ENCODE assay signal across 9 cellular contexts in the genomic region with DNA sequence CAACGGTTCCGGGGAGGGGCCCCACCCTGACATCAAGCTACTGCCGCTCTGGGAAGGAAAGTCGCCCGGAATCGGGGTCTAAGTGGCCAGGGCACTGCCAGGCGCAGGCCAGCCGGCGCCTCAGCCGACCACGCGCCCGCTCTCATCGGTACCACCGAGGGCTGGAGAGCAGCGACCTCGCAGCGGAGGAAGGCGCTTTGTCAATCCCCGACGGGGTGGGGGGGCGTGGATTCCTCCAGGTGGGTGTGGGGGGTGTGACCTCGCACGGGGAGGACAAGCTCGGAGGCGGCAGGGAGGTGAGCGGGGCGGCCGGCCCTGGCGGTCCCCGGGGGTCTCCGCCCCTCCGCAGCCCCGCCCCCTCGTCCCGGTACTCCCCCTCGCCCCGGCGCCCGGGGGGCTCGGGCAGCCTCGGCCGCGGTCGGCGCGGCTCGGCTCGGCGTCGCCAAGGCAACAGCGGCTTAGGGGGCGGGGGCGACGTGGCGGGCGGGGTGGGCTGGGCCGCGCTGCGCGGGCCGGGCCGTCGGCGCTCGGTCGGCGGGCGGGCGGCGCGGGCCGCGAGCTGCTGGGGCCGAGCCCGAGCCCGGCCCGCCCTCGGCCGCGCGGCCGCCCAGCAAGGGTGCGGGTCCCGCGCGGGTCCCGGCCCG. TPM values are rescaled to one million over a fixed set of nuclear protein-coding genes. Genes with fewer than 3 reads are reported as not detected.
A peak's percentile ranks its signal among the peaks of the same experiment; 100 is the strongest.
DNase-seq lines count a peak whose midpoint lies in the region; ATAC-seq, FAIRE-seq and TF ChIP-seq lines count a peak whose summit lies in the region.
"Had no signal": no experiment of that assay in that cellular context is flagged by ENCODE, and none has a peak within 500 bp of the region (broad histone marks: within the 10 kb centered on the region; RNA-seq: fewer than 3 reads in every experiment).

No MANE protein-coding gene starts in this region.

- H3K9me3 ChIP-seq in Loucy (ENCODE audit: insufficient read depth, low read depth, low read length) (no peaks in the 10 kb centered on the region), GM12878 (replicated peaks; ENCODE audit: control insufficient read depth, insufficient read depth, low read length) (no peaks in the 10 kb centered on the region), aorta (ENCODE audit: control insufficient read depth, low read length) (no peaks in the 10 kb centered on the region)

- in situ Hi-C loops in GM12878 (cut with MboI) = no loop called here

- ATAC-seq in GM12878 (no peak; the same call in 2 of the 3 replicates), aorta (ENCODE audit: low FRiP score) (no peak), HG03108 (IDR thresholded peaks at IDR 0.05; ENCODE audit: unreplicated experiment) (no peak)

- no TSS peak for BruUV-seq in GM12878 (replicated peaks; lab: Mats Ljungman, UMichigan)

- SMC1A ChIA-PET in GM12878 (lab: Charles Lee; ENCODE audit: uncharacterized antibody, unreplicated experiment) = interaction anchor here (0.8 kb wide), 1 partner anchor 150 kb away, joined by 3 read pairs; no protein-coding TSS in a partner anchor

- no peaks in the 10 kb centered on the region for H3F3A ChIP-seq in Loucy (ENCODE audit: low read depth)

- POLR2A ChIA-PET in GM12878 (lab: Charles Lee) = no interaction called here

- H3K36me3 ChIP-seq in Loucy (ENCODE audit: insufficient read depth, low read length) (no peaks in the 10 kb centered on the region), GM12878 (ENCODE audit: control insufficient read depth in 2 of 2, insufficient read depth in 2 of 2, low read length in 1 of 2) (no peaks in the 10 kb centered on the region), aorta (ENCODE audit: control insufficient read depth in 1 of 2, insufficient read depth in 2 of 2, low read length in 1 of 2) (no peaks in the 10 kb centered on the region)

- DNase-seq in NCI-H1417 (lab: John Stamatoyannopoulos, UW) (peak; percentile 36 to 77 (median 75)), NCI-H1417 treated with DMSO at 0.1 percent for 48 hours (lab: John Stamatoyannopoulos, UW) (no peak), GM12878 (ENCODE audit: low read depth, low spot score) (no peak), left kidney (ENCODE audit: low read depth, low spot score) (peak; percentile 91), aorta (no peak), T-helper 9 cell (no peak)

- H3K4me3 ChIP-seq in Loucy (ENCODE audit: low read length, poor library complexity, severe bottlenecking) = peak overlapping the region; percentile 79
- H3K4me3 ChIP-seq in GM12878 = no peak overlapping the region
- H3K4me3 ChIP-seq in aorta (ENCODE audit: low read length in 2 of 2) = peak overlapping the region; percentile 32 to 59

- no peaks in the 10 kb centered on the region for H3K9me2 ChIP-seq in Loucy (replicated peaks; ENCODE audit: low read depth, low read length)

- no peak for TF ChIP-seq CTCF in Loucy (conservative IDR thresholded peaks at IDR 0.05; ENCODE audit: low read length)
- TF ChIP-seq CTCF in GM12878 (IDR thresholded peaks at IDR 0.05 in 2 of 3, conservative IDR thresholded peaks at IDR 0.05 in 1 of 3; ENCODE audit: control insufficient read depth in 2 of 3, extremely low read depth in 1 of 3, insufficient read depth in 1 of 3, low read depth in 3 of 3, low read length in 3 of 3) = no peak

- WGBS in GM12878 (ENCODE audit: insufficient coverage, insufficient replicate concordance, low lambda C conversion rate, missing lambda C conversion rate) = 26% methylated on average over 20 of the region's 89 CpGs
- WGBS in aorta, 2 donors = 10 to 32% methylated on average over 24 to 89 of the region's 89 CpGs

- FAIRE-seq in GM12878 (lab: Jason Lieb, UNC) = no peak
- FAIRE-seq: TTC549 had no signal

- H3K79me2 ChIP-seq in Loucy (ENCODE audit: insufficient read depth, low read length) = peaks cover 31% of the 10 kb centered on the region
- no peaks in the 10 kb centered on the region for H3K79me2 ChIP-seq in GM12878 (ENCODE audit: control insufficient read depth, insufficient read depth, low read length)

- intact Hi-C loops in GM12878 (cut with micrococcal nuclease; ENCODE audit: unreplicated experiment) (no loop called here), aorta (cut with DNase I) (loop anchor here in 1 of 2 donors (5.0 kb wide), 1 partner anchor 74 kb away; no protein-coding TSS in a partner anchor)

- peak overlapping the region; percentile 51 for H3K9ac ChIP-seq in Loucy (ENCODE audit: low read depth, low read length, poor library complexity, severe bottlenecking)
- H3K9ac ChIP-seq in GM12878 (ENCODE audit: control insufficient read depth, insufficient read depth, low read length) = no peak overlapping the region

- TF ChIP-seq RAD21 in GM12878 (IDR thresholded peaks at IDR 0.05; ENCODE audit: insufficient read depth, low read depth, low read length) = no peak

- H3K4me1 ChIP-seq in Loucy (ENCODE audit: insufficient read depth, low read length, poor library complexity, severe bottlenecking) (peaks cover 60% of the 10 kb centered on the region), GM12878 (ENCODE audit: control insufficient read depth, insufficient read depth, low read length) (no peaks in the 10 kb centered on the region; the same call in 1 of the 2 replicates), aorta (ENCODE audit: control insufficient read depth in 1 of 2, insufficient read depth in 2 of 2, low read length in 2 of 2) (no peaks in the 10 kb centered on the region)

- H3K4me2 ChIP-seq in Loucy (ENCODE audit: low read depth, low read length, poor library complexity, severe bottlenecking) = peak overlapping the region; percentile 70
- H3K4me2 ChIP-seq in GM12878 (ENCODE audit: control insufficient read depth, insufficient read depth) = peak overlapping the region; percentile 23; the same call in 1 of the 2 replicates

- RAD21 ChIA-PET in GM12878 (lab: Charles Lee; ENCODE audit: unreplicated experiment) = interaction anchor here (0.6 kb wide), 1 partner anchor 1537 kb away, joined by 4 read pairs; no protein-coding TSS in a partner anchor

- no peak for TF ChIP-seq EP300 in GM12878 (IDR thresholded peaks at IDR 0.05; ENCODE audit: borderline replicate concordance in 1 of 2, control insufficient read depth in 1 of 2, low read depth in 2 of 2, low read length in 2 of 2)

- H4K20me1 ChIP-seq in Loucy (ENCODE audit: insufficient read depth, low read length, poor library complexity, severe bottlenecking) (peaks cover 25% of the 10 kb centered on the region), GM12878 (ENCODE audit: control insufficient read depth, insufficient read depth) (no peaks in the 10 kb centered on the region; the same call in 1 of the 2 replicates)

- CTCF ChIA-PET in GM12878 (lab: Yijun Ruan, JAX) = interaction anchor here (1.0 kb wide), 1 partner anchor 58 kb away, joined by 4 read pairs; no protein-coding TSS in a partner anchor

- no peak overlapping the region for H3K27ac ChIP-seq in GM12878 (ENCODE audit: control insufficient read depth, insufficient read depth)
- no peak overlapping the region for H3K27ac ChIP-seq in aorta (ENCODE audit: low read depth in 1 of 2, low read length in 2 of 2)

- TF ChIP-seq POLR2A in GM12878 (IDR thresholded peaks at IDR 0.05; ENCODE audit: low read depth, low read length) = no peak

- H2AFZ ChIP-seq in Loucy (ENCODE audit: low read length) (no peak overlapping the region), GM12878 (ENCODE audit: control insufficient read depth, low read depth, low read length) (no peak overlapping the region)

- no peaks in the 10 kb centered on the region for H3K27me3 ChIP-seq in Loucy (ENCODE audit: insufficient read depth, low read length, poor library complexity, severe bottlenecking)
- H3K27me3 ChIP-seq in GM12878 (replicated peaks in 1 of 2; ENCODE audit: control insufficient read depth in 2 of 2, insufficient read depth in 2 of 2, low read length in 1 of 2) = peaks cover 7 to 21% of the 10 kb centered on the region in 2 experiments
- H3K27me3 ChIP-seq in aorta (ENCODE audit: control insufficient read depth in 1 of 2, insufficient read depth in 2 of 2, low read length in 1 of 2) = no peaks in the 10 kb centered on the region

TF ChIP-seq in GM12878, 131 proteins besides CTCF, POLR2A, EP300 and RAD21:
- TF ChIP-seq POLR2AphosphoS5 (IDR thresholded peaks at IDR 0.05; ENCODE audit: low read length) = no peak
- TF ChIP-seq, protein P1, sequence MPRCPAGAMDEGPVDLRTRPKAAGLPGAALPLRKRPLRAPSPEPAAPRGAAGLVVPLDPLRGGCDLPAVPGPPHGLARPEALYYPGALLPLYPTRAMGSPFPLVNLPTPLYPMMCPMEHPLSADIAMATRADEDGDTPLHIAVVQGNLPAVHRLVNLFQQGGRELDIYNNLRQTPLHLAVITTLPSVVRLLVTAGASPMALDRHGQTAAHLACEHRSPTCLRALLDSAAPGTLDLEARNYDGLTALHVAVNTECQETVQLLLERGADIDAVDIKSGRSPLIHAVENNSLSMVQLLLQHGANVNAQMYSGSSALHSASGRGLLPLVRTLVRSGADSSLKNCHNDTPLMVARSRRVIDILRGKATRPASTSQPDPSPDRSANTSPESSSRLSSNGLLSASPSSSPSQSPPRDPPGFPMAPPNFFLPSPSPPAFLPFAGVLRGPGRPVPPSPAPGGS (IDR thresholded peaks at IDR 0.05; ENCODE audit: borderline replicate concordance, insufficient read depth, low read depth, low read length, poor library complexity, severe bottlenecking) = no peak
- peak; percentile 99 for TF ChIP-seq SUZ12 (IDR thresholded peaks at IDR 0.05; ENCODE audit: unreplicated experiment)
- TF ChIP-seq RFX5 (IDR thresholded peaks at IDR 0.05; ENCODE audit: low read depth, low read length) = no peak
- no peak for TF ChIP-seq DPF2 (IDR thresholded peaks at IDR 0.05)

RNA-seq across cellular contexts. Expression of a gene that starts 47.3 kb away (rescaled TPM):
- not detected in 2 replicates for total RNA-seq in GM12878 (2013; cell fraction: nucleolus; rRNA removed)
- total RNA-seq in GM12878 (2014; rRNA removed) = 0.11 TPM in 1 of 2 replicates, not detected in the other
- not detected in 2 replicates for total RNA-seq in GM12878 (2014; rRNA removed; fragmentation: Illumina TruSeq; extraction: Trizol)
- 0.19 and 0.38 TPM in 2 replicates for total RNA-seq in GM12878 (2021)
- not detected for polyA plus RNA-seq in GM12878 (2011; ENCODE audit: low read depth)
- 0.16 and 0.26 TPM in 2 replicates for polyA plus RNA-seq in GM12878 (2011; rRNA removed)
- polyA plus RNA-seq in GM12878 (2011; cell fraction: cytosol; rRNA removed) = 0.06 and 0.15 TPM in 2 replicates
- 0.04 and 0.16 TPM in 2 replicates for polyA plus RNA-seq in GM12878 (2011; cell fraction: nucleus; rRNA removed)
- 0.11 and 0.28 TPM in 2 replicates for polyA plus RNA-seq in GM12878 (2012)
- 0.03 TPM in 1 of 2 replicates, not detected in the other for polyA plus RNA-seq in GM12878 (2014; fragmentation: Illumina TruSeq; extraction: Trizol)
- polyA plus RNA-seq in GM12878 (2014; fragmentation: Nextera tagmentation; extraction: Ambion mirVana) = not detected
- 0.01 and 0.03 TPM in 2 replicates for polyA plus RNA-seq in GM12878 (2014; rRNA removed)
- polyA plus RNA-seq in GM12878 (2016; fragmentation: Nextera tagmentation; extraction: Ambion mirVana) = not detected
- 0.10 TPM in 1 of 2 replicates, not detected in the other for polyA minus RNA-seq in GM12878 (2011; rRNA and poly(A)+ RNA removed)
- 3.5 TPM in 1 of 2 replicates, not detected in the other for polyA minus RNA-seq in GM12878 (2011; cell fraction: cytosol; rRNA and poly(A)+ RNA removed)
- polyA minus RNA-seq in GM12878 (2011; cell fraction: nucleus; rRNA and poly(A)+ RNA removed) = 0.48 TPM in 1 of 2 replicates, not detected in the other
- total RNA-seq in aorta = 10 to 100 TPM; 70.3 to 75.4 TPM
- polyA plus RNA-seq in aorta = 10 to 100 TPM; 12.0 to 32.5 TPM

Comparison
In these comparisons a context has a peak if more than half of its experiments do, and no peak if none do; other contexts are left out.
1. DNase-seq: peak in NCI-H1417 (3 of 3) and left kidney (single experiment); none in NCI-H1417 treated with DMSO at 0.1 percent for 48 hours (single experiment), GM12878 (single experiment), aorta (0 of 2) and T-helper 9 cell (single experiment).
2. RNA of a gene that starts 47.3 kb away (total RNA-seq): 70.3 to 75.4 TPM in aorta; 0.11 to 0.38 TPM in GM12878; every median in the first group is over 10 times any median in the second.